16 cellular contexts compared by ENCODE assay signal in genomic region chr10:110793887-110794286, GRCh38.
DNase-seq lines count a peak whose midpoint lies in the region; ATAC-seq and TF ChIP-seq lines count a peak whose summit lies in the region.
"Had no signal": no experiment of that assay in that cellular context is flagged by ENCODE, and none has a peak within 500 bp of the region (broad histone marks: within the 10 kb centered on the region; RNA-seq: fewer than 3 reads in every experiment).

No MANE protein-coding gene starts in this region.

- no peak overlapping the region for H3K4me3 Mint-ChIP-seq in activated CD4-positive, alpha-beta T cell treated with anti-CD3 and anti-CD28 coated beads for 36 hours
- no peak overlapping the region for H3K4me3 Mint-ChIP-seq in activated CD4-positive, alpha-beta T cell treated with anti-CD3 and anti-CD28 coated beads, Interleukin-2, amount 10 ng/mL, durations not matched to agents 24 days and 14 days
- no peak overlapping the region for H3K4me3 Mint-ChIP-seq in activated naive CD8-positive, alpha-beta T cell treated with anti-CD3 and anti-CD28 coated beads, Interleukin-2, amount 50 U/mL, for 24 hours

- H3K14ac ChIP-seq in mesenchymal stem cell (ENCODE audit: low read length in 2 of 2) = no peak overlapping the region

- no peaks in the 10 kb centered on the region for H3K36me3 ChIP-seq in mesenchymal stem cell (ENCODE audit: control insufficient read depth in 1 of 2, insufficient read depth in 2 of 2, low read depth in 1 of 2, low read length in 2 of 2)
- no peaks in the 10 kb centered on the region for H3K36me3 ChIP-seq in uterus

- H2BK120ac ChIP-seq in mesenchymal stem cell (ENCODE audit: low read depth, low read length) = no peak overlapping the region

- no peak for TF ChIP-seq CTCF in uterus (IDR thresholded peaks at IDR 0.05)

- peaks cover 4% of the 10 kb centered on the region for H3K4me1 ChIP-seq in mesenchymal stem cell (ENCODE audit: control insufficient read depth, insufficient read depth, low read depth, low read length)
- H3K4me1 ChIP-seq in uterus = peaks cover 0 to 3% of the 10 kb centered on the region in 2 donors

- H2BK15ac ChIP-seq in mesenchymal stem cell (ENCODE audit: low read depth, poor library complexity, severe bottlenecking) = no peak overlapping the region

- no peak overlapping the region for H2BK12ac ChIP-seq in mesenchymal stem cell (ENCODE audit: low read length in 2 of 2)

- no peak overlapping the region for H2AFZ ChIP-seq in mesenchymal stem cell (ENCODE audit: low read depth, low read length)

- POLR2A ChIA-PET in activated CD4-positive, alpha-beta T cell treated with anti-CD3 and anti-CD28 coated beads for 36 hours (lab: Charles Lee) = no interaction called here

- no peaks in the 10 kb centered on the region for H3K36me3 Mint-ChIP-seq in activated CD4-positive, alpha-beta T cell treated with anti-CD3 and anti-CD28 coated beads for 36 hours (ENCODE audit: low read depth)
- H3K36me3 Mint-ChIP-seq in activated CD4-positive, alpha-beta T cell treated with anti-CD3 and anti-CD28 coated beads, Interleukin-2, amount 10 ng/mL, durations not matched to agents 24 days and 14 days (ENCODE audit: low read depth) = no peaks in the 10 kb centered on the region
- H3K36me3 Mint-ChIP-seq in activated naive CD8-positive, alpha-beta T cell treated with anti-CD3 and anti-CD28 coated beads, Interleukin-2, amount 50 U/mL, for 24 hours (ENCODE audit: low read depth) = no peaks in the 10 kb centered on the region

- H3K27ac ChIP-seq in cingulate gyrus (ENCODE audit: low read depth, low read length) (peak overlapping the region; percentile 42), mesenchymal stem cell (ENCODE audit: low read length, poor library complexity, severe bottlenecking) (peak overlapping the region; percentile 27), uterus (peak overlapping the region; percentile 4 to 28)
- H3K27ac ChIP-seq: C4-2B had no signal

- no peak overlapping the region for H2BK5ac ChIP-seq in mesenchymal stem cell (ENCODE audit: low read depth, low read length, poor library complexity, severe bottlenecking)

- H4K8ac ChIP-seq in mesenchymal stem cell (ENCODE audit: low read length) = no peak overlapping the region

- H3K9me3 ChIP-seq in mesenchymal stem cell (ENCODE audit: control insufficient read depth, low read length) = no peaks in the 10 kb centered on the region
- H3K9me3 ChIP-seq in uterus = no peaks in the 10 kb centered on the region

- CTCF ChIA-PET in activated CD4-positive, alpha-beta T cell treated with anti-CD3 and anti-CD28 coated beads for 36 hours (lab: Charles Lee) = interaction anchor here (0.6 to 3.5 kb wide), 6 partner anchors 9 to 897 kb away, joined by 3 to 21 read pairs (median 4); no protein-coding TSS in a partner anchor

- no peak for ATAC-seq in activated CD4-positive, alpha-beta T cell treated with anti-CD3 and anti-CD28 coated beads for 36 hours
- no peak for ATAC-seq in activated naive CD8-positive, alpha-beta T cell treated with anti-CD3 and anti-CD28 coated beads, Interleukin-2, amount 50 U/mL, for 24 hours
- ATAC-seq in HG02852 (IDR thresholded peaks at IDR 0.05; ENCODE audit: unreplicated experiment) = no peak

- no peak for DNase-seq in activated CD4-positive, alpha-beta T cell treated with anti-CD3 and anti-CD28 coated beads for 36 hours
- DNase-seq in activated CD4-positive, alpha-beta T cell treated with anti-CD3 and anti-CD28 coated beads, Interleukin-2, amount 10 ng/mL, durations not matched to agents 24 days and 14 days = no peak
- DNase-seq in mesenchymal stem cell = no peak
- DNase-seq in uterus = no peak
- no peak for DNase-seq in activated naive CD8-positive, alpha-beta T cell treated with anti-CD3 and anti-CD28 coated beads, Interleukin-2, amount 50 U/mL, for 24 hours
- no peak for DNase-seq in HPDE6-E6E7 (ENCODE audit: extremely low spot score)
- DNase-seq: activated effector memory CD4-positive, alpha-beta T cell treated with Interleukin-2 at 50 U/mL for 16 hours; effector memory CD4-positive, alpha-beta T cell; EL; mesendoderm; NCI-H1694 treated with DMSO at 0.1 percent for 48 hours; small intestine; stimulated activated naive CD4-positive, alpha-beta T cell treated with Interleukin-2 at 50 U/mL for 16 hours had no signal

- no peaks in the 10 kb centered on the region for H3K79me1 ChIP-seq in mesenchymal stem cell (replicated peaks; ENCODE audit: low read length, poor library complexity, severe bottlenecking)

- no peak overlapping the region for H3K4ac ChIP-seq in mesenchymal stem cell (ENCODE audit: low read depth in 1 of 2, low read length in 2 of 2)

- H3K9me3 Mint-ChIP-seq in activated CD4-positive, alpha-beta T cell treated with anti-CD3 and anti-CD28 coated beads for 36 hours (ENCODE audit: low read depth) = no peaks in the 10 kb centered on the region
- no peaks in the 10 kb centered on the region for H3K9me3 Mint-ChIP-seq in activated CD4-positive, alpha-beta T cell treated with anti-CD3 and anti-CD28 coated beads, Interleukin-2, amount 10 ng/mL, durations not matched to agents 24 days and 14 days
- H3K9me3 Mint-ChIP-seq in activated naive CD8-positive, alpha-beta T cell treated with anti-CD3 and anti-CD28 coated beads, Interleukin-2, amount 50 U/mL, for 24 hours = no peaks in the 10 kb centered on the region

- 94% methylated on average over 4 of the region's 6 CpGs for WGBS in mesenchymal stem cell

- H3K27me3 ChIP-seq in mesenchymal stem cell (ENCODE audit: control insufficient read depth in 1 of 2, insufficient read depth in 1 of 2, low read length in 2 of 2) (peaks cover 0 to 19% of the 10 kb centered on the region in 2 experiments), uterus (no peaks in the 10 kb centered on the region)

- H3K27me3 Mint-ChIP-seq in activated CD4-positive, alpha-beta T cell treated with anti-CD3 and anti-CD28 coated beads for 36 hours = no peaks in the 10 kb centered on the region
- H3K27me3 Mint-ChIP-seq in activated CD4-positive, alpha-beta T cell treated with anti-CD3 and anti-CD28 coated beads, Interleukin-2, amount 10 ng/mL, durations not matched to agents 24 days and 14 days = no peaks in the 10 kb centered on the region
- H3K27me3 Mint-ChIP-seq in activated naive CD8-positive, alpha-beta T cell treated with anti-CD3 and anti-CD28 coated beads, Interleukin-2, amount 50 U/mL, for 24 hours = no peaks in the 10 kb centered on the region

- no peak for TF ChIP-seq POLR2A in uterus (IDR thresholded peaks at IDR 0.05)

- intact Hi-C loops in activated CD4-positive, alpha-beta T cell treated with anti-CD3 and anti-CD28 coated beads for 36 hours (cut with DNase I, micrococcal nuclease) = no loop called here
- intact Hi-C loops in activated CD4-positive, alpha-beta T cell treated with anti-CD3 and anti-CD28 coated beads, Interleukin-2, amount 10 ng/mL, durations not matched to agents 24 days and 14 days (cut with micrococcal nuclease) = no loop called here
- intact Hi-C loops in uterus (cut with DNase I; ENCODE audit: low total_unique reads) = no loop called here

- H3K4me2 ChIP-seq in mesenchymal stem cell (ENCODE audit: low read length, poor library complexity, severe bottlenecking) = no peak overlapping the region

- H3K18ac ChIP-seq in mesenchymal stem cell (ENCODE audit: low read depth in 1 of 2, low read length in 2 of 2) = no peak overlapping the region

- no peak overlapping the region for H4K91ac ChIP-seq in mesenchymal stem cell (ENCODE audit: low read length)

- H2AK5ac ChIP-seq in mesenchymal stem cell (ENCODE audit: low read length, severe bottlenecking) = no peak overlapping the region

- H3K4me1 Mint-ChIP-seq in activated CD4-positive, alpha-beta T cell treated with anti-CD3 and anti-CD28 coated beads for 36 hours = peaks cover 4% of the 10 kb centered on the region
- H3K4me1 Mint-ChIP-seq in activated CD4-positive, alpha-beta T cell treated with anti-CD3 and anti-CD28 coated beads, Interleukin-2, amount 10 ng/mL, durations not matched to agents 24 days and 14 days = peaks cover 10% of the 10 kb centered on the region
- peaks cover 20% of the 10 kb centered on the region for H3K4me1 Mint-ChIP-seq in activated naive CD8-positive, alpha-beta T cell treated with anti-CD3 and anti-CD28 coated beads, Interleukin-2, amount 50 U/mL, for 24 hours

- no peak overlapping the region for H3K23ac ChIP-seq in mesenchymal stem cell (ENCODE audit: low read length in 2 of 2)

- no peak overlapping the region for H3K9ac ChIP-seq in mesenchymal stem cell (ENCODE audit: low read length)

- no peak overlapping the region for H3K4me3 ChIP-seq in mesenchymal stem cell (ENCODE audit: insufficient read depth in 1 of 2, low read depth in 1 of 2, low read length in 2 of 2)
- no peak overlapping the region for H3K4me3 ChIP-seq in uterus

- H3K27ac Mint-ChIP-seq in activated CD4-positive, alpha-beta T cell treated with anti-CD3 and anti-CD28 coated beads for 36 hours = peak overlapping the region; percentile 52
- H3K27ac Mint-ChIP-seq in activated CD4-positive, alpha-beta T cell treated with anti-CD3 and anti-CD28 coated beads, Interleukin-2, amount 10 ng/mL, durations not matched to agents 24 days and 14 days = no peak overlapping the region
- H3K27ac Mint-ChIP-seq in activated naive CD8-positive, alpha-beta T cell treated with anti-CD3 and anti-CD28 coated beads, Interleukin-2, amount 50 U/mL, for 24 hours = no peak overlapping the region
